ENCODE assay signal across 9 cellular contexts in the genomic region with DNA sequence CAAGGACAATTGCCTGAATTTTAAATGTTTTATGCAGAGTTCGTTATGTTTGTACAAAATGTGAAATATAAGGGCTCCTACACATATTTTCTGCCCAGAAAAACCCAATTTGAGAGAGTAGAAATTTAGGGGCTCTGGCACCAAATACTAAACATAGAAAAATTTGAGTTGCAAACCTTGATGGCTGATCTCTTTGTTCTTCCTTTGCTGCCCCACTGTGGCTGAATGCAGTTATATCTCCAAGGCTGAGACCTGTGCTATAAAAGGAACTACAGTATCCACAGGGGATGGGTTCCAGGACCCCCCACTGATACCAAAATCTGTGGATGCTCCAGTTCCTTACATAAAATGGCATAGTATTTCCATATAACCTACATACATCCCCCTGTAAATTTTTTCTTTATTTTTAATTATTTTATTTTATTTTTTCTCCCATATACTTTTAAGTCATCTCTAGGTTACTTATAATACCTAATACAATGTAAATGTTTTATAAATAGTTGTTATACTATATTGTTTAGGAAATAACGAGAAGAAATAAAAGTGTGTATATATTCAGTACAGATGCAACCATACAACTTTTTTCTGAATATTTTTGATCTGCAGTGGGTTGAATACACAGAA. TPM values are rescaled to one million over a fixed set of nuclear protein-coding genes. Genes with fewer than 3 reads are reported as not detected.
DNase-seq lines count a peak whose midpoint lies in the region; ATAC-seq, FAIRE-seq and TF ChIP-seq lines count a peak whose summit lies in the region.
"Had no signal": no experiment of that assay in that cellular context is flagged by ENCODE, and none has a peak within 500 bp of the region (broad histone marks: within the 10 kb centered on the region; RNA-seq: fewer than 3 reads in every experiment).

No MANE protein-coding gene starts in this region.

- no peaks in the 10 kb centered on the region for H3K9me3 Mint-ChIP-seq in activated naive CD4-positive, alpha-beta T cell treated with anti-CD3 and anti-CD28 coated beads, Interleukin-2, amount 10 ng/mL, durations not matched to agents 7 days and 5 days
- H3K9me3 Mint-ChIP-seq: IgD-negative memory B cell had no signal

- intact Hi-C loops in psoas muscle (cut with DNase I) = loop anchor here (2.0 to 5.0 kb wide), 3 partner anchors 162 to 319 kb away; no protein-coding TSS in a partner anchor

- CTCF ChIA-PET in activated naive CD4-positive, alpha-beta T cell treated with anti-CD3 and anti-CD28 coated beads, Interleukin-2, amount 10 ng/mL, durations not matched to agents 7 days and 5 days (lab: Charles Lee) = interaction anchor here (1.4 kb wide), 1 partner anchor 322 kb away, joined by 4 read pairs; no protein-coding TSS in a partner anchor

- H3K4me1 Mint-ChIP-seq in activated naive CD4-positive, alpha-beta T cell treated with anti-CD3 and anti-CD28 coated beads, Interleukin-2, amount 10 ng/mL, durations not matched to agents 7 days and 5 days = no peaks in the 10 kb centered on the region
- H3K4me1 Mint-ChIP-seq: IgD-negative memory B cell had no signal

- H3K9me3 ChIP-seq in BE2C (no peaks in the 10 kb centered on the region), psoas muscle (no peaks in the 10 kb centered on the region)

- peaks cover 6% of the 10 kb centered on the region for H3K27me3 ChIP-seq in BE2C
- no peaks in the 10 kb centered on the region for H3K27me3 ChIP-seq in psoas muscle (ENCODE audit: insufficient read depth in 3 of 3, low read length in 2 of 3)

- H3K4me3 ChIP-seq in BE2C (ENCODE audit: low read depth, low read length) (no peak overlapping the region), psoas muscle (no peak overlapping the region)

- H3K4me1 ChIP-seq in BE2C (no peaks in the 10 kb centered on the region), psoas muscle (peaks cover 17% of the 10 kb centered on the region)

- no peak overlapping the region for H3K27ac ChIP-seq in psoas muscle

- TF ChIP-seq CTCF in BE2C (IDR thresholded peaks at IDR 0.05; ENCODE audit: low read depth, low read length) (peak; percentile 66), psoas muscle (IDR thresholded peaks at IDR 0.05) (peak; percentile 58)

- peaks cover 35% of the 10 kb centered on the region for H3K27me3 Mint-ChIP-seq in activated naive CD4-positive, alpha-beta T cell treated with anti-CD3 and anti-CD28 coated beads, Interleukin-2, amount 10 ng/mL, durations not matched to agents 7 days and 5 days

- H3K36me3 ChIP-seq in BE2C = no peaks in the 10 kb centered on the region
- H3K36me3 ChIP-seq in psoas muscle (ENCODE audit: insufficient read depth in 1 of 2, low read depth in 1 of 2) = no peaks in the 10 kb centered on the region

- DNase-seq in BE2C (peak; percentile 31), GM18507 (ENCODE audit: extremely low spot score, insufficient read length, low read depth) (no peak), NCI-H460 (ENCODE audit: extremely low read depth, low read depth) (peak; percentile 48), glomerular visceral epithelial cell (ENCODE audit: extremely low spot score) (peak; percentile 44), psoas muscle (no peak)
- DNase-seq in activated naive CD4-positive, alpha-beta T cell treated with anti-CD3 and anti-CD28 coated beads, Interleukin-2, amount 10 ng/mL, durations not matched to agents 7 days and 5 days = peak; percentile 54

- H3K4me3 Mint-ChIP-seq in activated naive CD4-positive, alpha-beta T cell treated with anti-CD3 and anti-CD28 coated beads, Interleukin-2, amount 10 ng/mL, durations not matched to agents 7 days and 5 days = no peak overlapping the region
- H3K4me3 Mint-ChIP-seq: IgD-negative memory B cell had no signal

- WGBS in psoas muscle, 3 donors = 42 to 43% (median 43%) methylated on average over 2 of the region's 2 CpGs

- ATAC-seq in psoas muscle (peak in 3 of 4 donors; percentile 51 to 90 (median 76)), GM18858 (IDR thresholded peaks at IDR 0.05; ENCODE audit: unreplicated experiment) (no peak), HG03196 (IDR thresholded peaks at IDR 0.05; ENCODE audit: unreplicated experiment) (no peak)

- H3K36me3 Mint-ChIP-seq in activated naive CD4-positive, alpha-beta T cell treated with anti-CD3 and anti-CD28 coated beads, Interleukin-2, amount 10 ng/mL, durations not matched to agents 7 days and 5 days = no peaks in the 10 kb centered on the region
- H3K36me3 Mint-ChIP-seq: IgD-negative memory B cell had no signal

- no peak overlapping the region for H3K27ac Mint-ChIP-seq in activated naive CD4-positive, alpha-beta T cell treated with anti-CD3 and anti-CD28 coated beads, Interleukin-2, amount 10 ng/mL, durations not matched to agents 7 days and 5 days
- H3K27ac Mint-ChIP-seq: IgD-negative memory B cell had no signal

- FAIRE-seq in GM18507 (lab: Jason Lieb, UNC) = peak; percentile 59

RNA-seq across cellular contexts. Expression of a gene that starts 22.5 kb away (rescaled TPM):
- polyA plus RNA-seq in BE2C (2012; ENCODE audit: insufficient read depth, insufficient read length, low read depth) = not detected
- total RNA-seq in NCI-H460 (2014; rRNA removed; shearing (Covaris generic)) = 0.22 TPM in 1 of 2 replicates, not detected in the other
- not detected in 2 replicates for polyA plus RNA-seq in NCI-H460 (2014; cell fraction: nucleus; rRNA removed)
- total RNA-seq in psoas muscle = under 1 TPM in 1 of 4 donors, not detected in 3; 0.04 TPM
- under 1 TPM in 2 of 3 donors, not detected in 1; 0.11 to 0.44 TPM for polyA plus RNA-seq in psoas muscle
- polyA plus RNA-seq: IgD-negative memory B cell had no signal

RNA-seq across cellular contexts. Expression of a gene that starts 45.0 kb away (rescaled TPM):
- 83.4 TPM for polyA plus RNA-seq in BE2C (2012; ENCODE audit: insufficient read depth, insufficient read length, low read depth)
- 202 and 212 TPM in 2 replicates for total RNA-seq in NCI-H460 (2014; rRNA removed; shearing (Covaris generic))
- polyA plus RNA-seq in NCI-H460 (2014; cell fraction: nucleus; rRNA removed) = 110 and 125 TPM in 2 replicates
- 100 to 1,000 TPM in 3 of 4 donors, 10 to 100 TPM in 1; 95.9 to 222 (median 114) TPM for total RNA-seq in psoas muscle
- 100 to 1,000 TPM in 2 of 3 donors, 10 to 100 TPM in 1; 73.7 to 742 (median 120) TPM for polyA plus RNA-seq in psoas muscle

RNA-seq across cellular contexts. Expression of a gene that starts 59.3 kb away (rescaled TPM):
- 0.68 TPM for polyA plus RNA-seq in BE2C (2012; ENCODE audit: insufficient read depth, insufficient read length, low read depth)
- 75.4 and 86.5 TPM in 2 replicates for total RNA-seq in NCI-H460 (2014; rRNA removed; shearing (Covaris generic))
- 31.1 and 40.9 TPM in 2 replicates for polyA plus RNA-seq in NCI-H460 (2014; cell fraction: nucleus; rRNA removed)
- total RNA-seq in psoas muscle = 1 to 10 TPM; 1.2 to 3.3 (median 2.0) TPM
- polyA plus RNA-seq in psoas muscle = 1 to 10 TPM in 2 of 3 donors, under 1 TPM in 1; 0.23 to 4.6 (median 1.1) TPM

Comparison
In these comparisons a context has a peak if more than half of its experiments do, and no peak if none do; other contexts are left out.
1. DNase-seq: peak in BE2C (single experiment), NCI-H460 (single experiment), activated naive CD4-positive, alpha-beta T cell treated with anti-CD3 and anti-CD28 coated beads, Interleukin-2, amount 10 ng/mL, durations not matched to agents 7 days and 5 days (single experiment) and glomerular visceral epithelial cell (single experiment); none in GM18507 (single experiment) and psoas muscle (0 of 2).
2. ATAC-seq: peak in psoas muscle (3 of 4); none in GM18858 (single experiment) and HG03196 (single experiment).
3. RNA of a gene that starts 59.3 kb away (total RNA-seq): 75.4 to 86.5 TPM in NCI-H460; 1.2 to 3.3 TPM in psoas muscle; every median in the first group is over 10 times any median in the second.